Comparison of ENCODE assay signal across 20 cellular contexts in the genomic region with DNA sequence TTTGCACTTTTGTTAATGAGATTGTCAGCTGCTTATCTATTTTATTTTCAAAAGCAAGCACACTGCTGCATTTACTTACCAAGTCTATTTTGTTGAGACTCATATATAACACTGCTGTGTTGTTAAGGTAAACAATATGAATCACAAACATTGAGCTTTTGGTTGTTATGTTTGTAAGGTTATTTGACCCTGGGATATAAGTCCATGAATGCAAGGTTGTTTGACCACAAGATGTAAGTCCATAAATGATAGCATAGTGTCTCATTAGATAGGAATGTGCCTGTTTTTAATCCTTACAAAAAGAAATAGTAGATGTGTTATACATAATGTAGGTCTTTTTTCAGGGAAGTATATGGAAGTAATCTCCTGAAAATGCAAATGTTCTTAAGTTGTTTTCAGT.
"Had no signal": no experiment of that assay in that cellular context is flagged by ENCODE, and none has a peak within 500 bp of the region (broad histone marks: within the 10 kb centered on the region; RNA-seq: fewer than 3 reads in every experiment).

No MANE protein-coding gene starts in this region.

- H3K4me3 ChIP-seq: heart right ventricle, right atrium auricular region, tibial artery, uterus had no signal

- H3K27ac ChIP-seq: epithelial cell of prostate, heart right ventricle, right atrium auricular region, tibial artery, uterus had no signal

- DNase-seq: activated CD4-positive, alpha-beta T cell treated with anti-CD3 and anti-CD28 coated beads for 48 hours; activated CD8-positive, alpha-beta memory T cell treated with anti-CD3 and anti-CD28 coated beads, Interleukin-2, amount 50 U/mL, for 4 hours; activated CD8-positive, alpha-beta T cell treated with anti-CD3 and anti-CD28 coated beads, Interleukin-2, amount 10 ng/mL, durations not matched to agents 7 days and 5 days; activated gamma-delta T cell treated with Interleukin-2 at 50 U/mL for 16 hours; activated T-cell treated with anti-CD3 and anti-CD28 coated beads, Interleukin-2, amount 50 U/mL, for 48 hours; amniotic stem cell; effector memory CD8-positive, alpha-beta T cell; heart right ventricle; left colon; natural killer cell; nucleus accumbens; stimulated activated CD4-positive, alpha-beta T cell treated with anti-CD3 and anti-CD28 coated beads, Interleukin-2, amount 100 ng/mL, for 48 hours; stimulated activated naive B cell treated with anti-CD40 and anti-IgM and Interleukin-4, amounts not matched to agents 10 μg/mL and 1 μg/mL and 100 μg/mL, for 72 hours; T-helper 2 cell; tibial artery; uterus had no signal

- H3K4me1 ChIP-seq: heart right ventricle, right atrium auricular region, tibial artery, uterus had no signal

- ATAC-seq: activated CD8-positive, alpha-beta T cell treated with anti-CD3 and anti-CD28 coated beads, Interleukin-2, amount 10 ng/mL, durations not matched to agents 7 days and 5 days; effector memory CD8-positive, alpha-beta T cell; heart right ventricle; left colon; natural killer cell; stimulated activated naive B cell treated with anti-CD40 and anti-IgM and Interleukin-4, amounts not matched to agents 10 μg/mL and 1 μg/mL and 100 μg/mL, for 72 hours; WTC11 had no signal

- H3K9me3 ChIP-seq: heart right ventricle, right atrium auricular region, tibial artery, uterus had no signal

- FAIRE-seq: TTC549 had no signal
